ENCODE assay signal across 8 cellular contexts in the genomic region with DNA sequence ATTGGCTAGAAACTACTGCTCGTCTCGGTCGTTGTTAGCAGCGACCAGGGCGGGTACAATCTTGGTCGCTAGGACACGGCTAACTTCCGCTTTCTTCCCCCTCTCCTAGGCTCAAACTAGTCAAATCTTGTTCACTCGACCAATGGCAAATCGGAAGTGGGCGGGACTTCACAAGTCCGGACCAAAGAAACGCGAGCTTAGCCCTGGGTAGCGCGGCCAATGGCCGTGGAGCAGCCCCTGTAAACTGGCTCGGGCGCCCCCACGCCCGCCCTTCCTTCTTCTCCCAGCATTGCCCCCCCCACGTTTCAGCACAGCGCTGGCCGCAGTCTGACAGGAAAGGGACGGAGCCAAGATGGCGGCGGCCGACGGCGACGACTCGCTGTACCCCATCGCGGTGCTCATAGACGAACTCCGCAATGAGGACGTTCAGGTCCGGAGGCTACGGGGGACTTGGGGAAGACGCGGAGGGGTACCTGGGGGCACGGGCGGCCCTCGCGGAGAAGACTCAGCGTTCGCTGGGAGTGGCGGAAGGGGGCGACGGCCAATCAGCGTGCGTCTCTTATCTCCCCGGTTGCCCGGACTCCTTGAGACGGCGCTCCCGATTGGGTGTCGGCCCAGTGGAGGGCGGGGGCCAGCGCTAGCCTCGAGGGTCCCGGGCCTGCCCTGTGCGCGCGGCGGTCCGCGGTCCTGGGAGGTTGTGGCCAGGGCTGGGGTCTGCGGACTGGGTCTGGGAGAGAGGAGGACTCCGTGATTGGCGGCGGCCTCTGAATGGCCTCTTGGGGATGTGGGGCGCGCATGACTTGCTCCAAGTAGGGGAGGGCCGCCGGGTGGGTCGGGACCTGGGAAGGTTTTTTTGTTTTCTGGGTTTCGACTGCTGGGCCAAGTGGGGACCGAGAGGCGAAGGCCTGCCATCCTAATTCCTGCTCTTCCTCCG. TPM values are rescaled to one million over a fixed set of nuclear protein-coding genes. Genes with fewer than 3 reads are reported as not detected.
DNase-seq lines count a peak whose midpoint lies in the region; ATAC-seq, FAIRE-seq and TF ChIP-seq lines count a peak whose summit lies in the region.

TSS of gene PPP2R1A (plus strand) at position 308 of the 934 bp plus-strand sequence. CDS start at position 353, 45 bp downstream.

- H3K4me1 ChIP-seq in adipocyte (ENCODE audit: control insufficient read depth, insufficient read depth, low read length) (peaks cover 30% of the 10 kb centered on the region), pancreas (peaks cover 4 to 18% (median 5%) of the 10 kb centered on the region in 3 donors), tibial artery (peaks cover 0 to 55% (median 39%) of the 10 kb centered on the region in 4 donors)

- ATAC-seq in HG02798 (IDR thresholded peaks at IDR 0.05; ENCODE audit: poor library complexity, unreplicated experiment) (peak; percentile 90), Right ventricle myocardium superior (ENCODE audit: poor library complexity) (peak; percentile 91), pancreas (peak; percentile 89 to 95 (median 90))

- H3K4me3 ChIP-seq in GM12875 (ENCODE audit: low read depth, low read length) (peak within 1 kb of the TSS; percentile 85), adipocyte (ENCODE audit: low read length) (peak within 1 kb of the TSS; percentile 96), pancreas (peak within 1 kb of the TSS; percentile 81 to 94 (median 84)), tibial artery (peak within 1 kb of the TSS; percentile 87 to 95)

- intact Hi-C loops in Right ventricle myocardium superior (cut with DNase I) (no loop called here), pancreas (cut with DNase I) (no loop called here), tibial artery (cut with DNase I; ENCODE audit: low total_unique reads) (loop anchor here (2.0 kb wide), 1 partner anchor 51 kb away; the partner anchor contains the start of gene ZNF616)

- peak; percentile 99 for FAIRE-seq in pancreas (lab: Jason Lieb, UNC)

- DNase-seq in NCI-H1436 (lab: John Stamatoyannopoulos, UW) (peak; percentile 100), T follicular helper cell (ENCODE audit: low read depth) (peak; percentile 98), adipocyte (ENCODE audit: low read depth) (peak; percentile 100), Right ventricle myocardium superior (peak; percentile 99), pancreas (peak; percentile 88 to 100 (median 99)), tibial artery (peak; percentile 100)

- peak within 1 kb of the TSS; percentile 98 for H3K9ac ChIP-seq in adipocyte (ENCODE audit: low read length)

- H3K27ac ChIP-seq in pancreas = peak within 1 kb of the TSS; percentile 95 to 97 (median 96)
- H3K27ac ChIP-seq in tibial artery = peak within 1 kb of the TSS; percentile 97 to 100

- TF ChIP-seq CTCF in GM12875 (IDR thresholded peaks at IDR 0.05; ENCODE audit: borderline replicate concordance, insufficient read depth, low read depth, low read length) = no peak
- TF ChIP-seq CTCF in pancreas (IDR thresholded peaks at IDR 0.05) = no peak
- no peak for TF ChIP-seq CTCF in tibial artery (IDR thresholded peaks at IDR 0.05)

- WGBS in pancreas, 2 donors = 0% methylated on average over 65 to 81 of the region's 81 CpGs

- peaks cover 8% of the 10 kb centered on the region for H3K36me3 ChIP-seq in adipocyte (ENCODE audit: control insufficient read depth, insufficient read depth, low read length, severe bottlenecking)
- no peaks in the 10 kb centered on the region for H3K36me3 ChIP-seq in pancreas
- peaks cover 0 to 24% (median 18%) of the 10 kb centered on the region in 3 donors for H3K36me3 ChIP-seq in tibial artery

- H3K27me3 ChIP-seq in adipocyte (replicated peaks; ENCODE audit: control insufficient read depth, insufficient read depth, low read length) (no peaks in the 10 kb centered on the region), pancreas (no peaks in the 10 kb centered on the region), tibial artery (no peaks in the 10 kb centered on the region)

- H3K9me3 ChIP-seq in adipocyte (ENCODE audit: control insufficient read depth, low read length) (no peaks in the 10 kb centered on the region), pancreas (no peaks in the 10 kb centered on the region), tibial artery (no peaks in the 10 kb centered on the region)

RNA-seq across cellular contexts. Expression of gene PPP2R1A, which starts in this region (rescaled TPM):
- total RNA-seq in Right ventricle myocardium superior = 339 TPM
- 100 to 1,000 TPM in 3 of 6 donors, 10 to 100 TPM in 3; 70.9 to 119 (median 99.1) TPM for total RNA-seq in pancreas
- 100 to 1,000 TPM in 1 of 2 donors, 10 to 100 TPM in 1; 89.1 to 108 TPM for polyA plus RNA-seq in pancreas

Comparison
In these comparisons a context has a peak if more than half of its experiments do, and no peak if none do; other contexts are left out.
1. Peak in every context shown above with its lines: DNase-seq, ATAC-seq, H3K4me3 ChIP-seq and H3K27ac ChIP-seq.